ENCODE assay signal across 26 cellular contexts in genomic region chr6:124607119-124607627, GRCh38.
"Had no signal": no experiment of that assay in that cellular context is flagged by ENCODE, and none has a peak within 500 bp of the region (broad histone marks: within the 10 kb centered on the region; RNA-seq: fewer than 3 reads in every experiment).

No MANE protein-coding gene starts in this region.

- H3K9me3 ChIP-seq: stomach, suprapubic skin, testis, thoracic aorta, thyroid gland, tibial artery, tibial nerve, transverse colon, upper lobe of left lung, upper lobe of right lung, uterus, vagina had no signal

- ATAC-seq: stimulated activated effector memory CD8-positive, alpha-beta T cell treated with anti-CD3 and anti-CD28 coated beads, Interleukin-12 subunit alpha, Interleukin-12 subunit beta, amount 100 ng/mL, for 72 hours; stimulated activated memory B cell treated with anti-CD40 and anti-IgM and Interleukin-4, amounts not matched to agents 10 μg/mL and 1 μg/mL and 100 μg/mL, for 72 hours; stimulated activated naive B cell treated with anti-CD40 and anti-IgM and Interleukin-4, amounts not matched to agents 10 μg/mL and 1 μg/mL and 100 μg/mL, for 72 hours; stimulated activated naive CD8-positive, alpha-beta T cell treated with anti-CD3 and anti-CD28 coated beads, Interleukin-15, amount 100 ng/mL, for 72 hours; stimulated activated naive CD8-positive, alpha-beta T cell treated with anti-CD3 and anti-CD28 coated beads, Interleukin-15, Interleukin-2, amounts not matched to agents 100 U/mL and 50 U/mL, for 24 hours; upper lobe of right lung had no signal

- H3K27me3 ChIP-seq: stomach, suprapubic skin, testis, thyroid gland, tibial artery, tibial nerve, transverse colon, upper lobe of left lung, upper lobe of right lung, uterus, vagina had no signal

- H3K4me1 ChIP-seq: stomach, suprapubic skin, testis, thyroid gland, tibial artery, tibial nerve, transverse colon, upper lobe of left lung, upper lobe of right lung, uterus, vagina had no signal

- H3K4me3 ChIP-seq: stomach, suprapubic skin, testis, thoracic aorta, thyroid gland, tibial artery, tibial nerve, transverse colon, upper lobe of left lung, upper lobe of right lung, uterus, vagina had no signal

- DNase-seq: stimulated activated CD4-positive, alpha-beta T cell treated with anti-CD3 and anti-CD28 coated beads, Interleukin-2, amount 100 ng/mL, for 48 hours; stimulated activated CD4-positive, alpha-beta T cell treated with anti-CD3 and anti-CD28 coated beads, Interleukin-4, amount 100 ng/mL, for 1 hour; stimulated activated CD4-positive, alpha-beta T cell treated with anti-CD3 and anti-CD28 coated beads, Interleukin-4, amount 100 ng/mL, for 24 hours; stimulated activated CD4-positive, alpha-beta T cell treated with anti-CD3 and anti-CD28 coated beads, Interleukin-4, amount 100 ng/mL, for 4 hours; stimulated activated CD8-positive, alpha-beta memory T cell treated with anti-CD3 and anti-CD28 coated beads, Interleukin-4, amount 100 ng/mL, for 48 hours; stimulated activated naive B cell treated with anti-CD40 and anti-IgM and Interleukin-4, amounts not matched to agents 10 μg/mL and 1 μg/mL and 100 μg/mL, for 72 hours; stimulated activated naive CD4-positive, alpha-beta T cell; stimulated activated naive CD8-positive, alpha-beta T cell treated with anti-CD3 and anti-CD28 coated beads, Interleukin-15, amount 100 ng/mL, for 72 hours; stimulated activated naive CD8-positive, alpha-beta T cell treated with anti-CD3 and anti-CD28 coated beads, Interleukin-15, Interleukin-2, amounts not matched to agents 100 U/mL and 50 U/mL, for 24 hours; stomach; substantia nigra; testis; thyroid gland; tibial artery; transverse colon; trophoblast cell; upper lobe of left lung; upper lobe of right lung; uterus had no signal

- H3K36me3 ChIP-seq: stomach, suprapubic skin, thoracic aorta, thyroid gland, tibial artery, tibial nerve, transverse colon, upper lobe of left lung, upper lobe of right lung, uterus, vagina had no signal

- H3K27ac ChIP-seq: stomach, suprapubic skin, testis, thoracic aorta, thyroid gland, tibial artery, tibial nerve, transverse colon, upper lobe of left lung, upper lobe of right lung, uterus, vagina had no signal

- FAIRE-seq: urothelium cell line had no signal
